ENCODE assay signal across 8 cellular contexts in the genomic region with DNA sequence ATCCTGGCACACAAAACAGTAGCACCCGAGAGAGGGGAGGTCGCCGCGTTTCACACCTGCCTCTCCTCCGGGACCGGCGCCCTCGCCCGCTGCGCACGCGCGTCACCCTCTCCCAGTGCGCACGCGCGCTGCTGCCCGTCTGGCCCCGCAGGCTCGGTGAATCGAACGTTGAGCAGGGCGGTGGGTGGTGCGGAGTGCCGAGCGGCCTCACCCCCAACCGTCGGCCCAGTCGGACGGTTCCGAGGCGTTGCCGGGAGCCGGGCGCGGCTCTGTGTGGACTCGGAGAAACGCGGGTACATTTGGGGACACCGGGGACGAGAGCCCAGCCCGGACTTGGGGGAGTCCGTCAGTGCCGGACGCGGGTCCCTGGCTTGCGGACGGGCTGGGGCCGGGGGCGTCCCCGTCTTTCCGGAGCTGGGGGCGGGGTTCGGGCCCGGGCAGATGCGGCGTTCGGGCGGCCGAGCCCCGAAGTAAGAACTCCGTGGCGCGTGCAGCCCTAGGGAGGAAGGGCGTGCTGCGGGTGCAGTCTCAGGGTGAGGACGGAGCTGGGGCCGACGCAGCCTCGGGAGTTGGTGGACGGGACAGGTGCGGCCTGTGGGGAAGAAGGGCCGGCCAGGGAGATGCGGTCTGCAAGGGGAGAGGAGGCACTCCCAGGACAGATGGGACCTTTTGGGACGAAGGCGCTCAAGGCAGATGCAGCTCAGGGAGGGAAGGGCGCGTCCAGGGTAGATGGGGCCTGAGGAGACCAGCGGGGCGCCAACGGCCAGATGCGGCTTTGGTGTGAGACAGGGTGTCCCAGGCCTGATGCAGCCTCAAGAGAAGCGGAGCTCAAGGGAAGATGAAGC. TPM values are rescaled to one million over a fixed set of nuclear protein-coding genes. Genes with fewer than 3 reads are reported as not detected.
DNase-seq lines count a peak whose midpoint lies in the region; ATAC-seq lines count a peak whose summit lies in the region.

A gene with protein sequence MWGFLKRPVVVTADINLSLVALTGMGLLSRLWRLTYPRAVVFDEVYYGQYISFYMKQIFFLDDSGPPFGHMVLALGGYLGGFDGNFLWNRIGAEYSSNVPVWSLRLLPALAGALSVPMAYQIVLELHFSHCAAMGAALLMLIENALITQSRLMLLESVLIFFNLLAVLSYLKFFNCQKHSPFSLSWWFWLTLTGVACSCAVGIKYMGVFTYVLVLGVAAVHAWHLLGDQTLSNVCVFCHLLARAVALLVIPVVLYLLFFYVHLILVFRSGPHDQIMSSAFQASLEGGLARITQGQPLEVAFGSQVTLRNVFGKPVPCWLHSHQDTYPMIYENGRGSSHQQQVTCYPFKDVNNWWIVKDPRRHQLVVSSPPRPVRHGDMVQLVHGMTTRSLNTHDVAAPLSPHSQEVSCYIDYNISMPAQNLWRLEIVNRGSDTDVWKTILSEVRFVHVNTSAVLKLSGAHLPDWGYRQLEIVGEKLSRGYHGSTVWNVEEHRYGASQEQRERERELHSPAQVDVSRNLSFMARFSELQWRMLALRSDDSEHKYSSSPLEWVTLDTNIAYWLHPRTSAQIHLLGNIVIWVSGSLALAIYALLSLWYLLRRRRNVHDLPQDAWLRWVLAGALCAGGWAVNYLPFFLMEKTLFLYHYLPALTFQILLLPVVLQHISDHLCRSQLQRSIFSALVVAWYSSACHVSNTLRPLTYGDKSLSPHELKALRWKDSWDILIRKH (plus strand): TSS at position 138 of the 845 bp plus-strand sequence. CDS start 1,301 bp downstream, outside the sequence.

- DNase-seq in AG08396 (ENCODE audit: low spot score): peak; percentile 99
- DNase-seq in NCI-H510A (lab: John Stamatoyannopoulos, UW): peak; percentile 89
- peak; percentile 87 for DNase-seq in activated CD4-positive, alpha-beta T cell treated with anti-CD3 and anti-CD28 coated beads, Interleukin-2, amount 50 U/mL, for 1 hour
- peak; percentile 67 for DNase-seq in cortex of kidney (lab: John Stamatoyannopoulos, UW)
- peak; percentile 91 for DNase-seq in left lobe of liver (ENCODE audit: low spot score)
- DNase-seq in stimulated activated CD4-positive, alpha-beta T cell treated with anti-CD3 and anti-CD28 coated beads, Interleukin-2, amount 100 ng/mL, for 24 hours: peak; percentile 88 to 91

- ATAC-seq in GM19025 (IDR thresholded peaks at IDR 0.05; ENCODE audit: low read depth, unreplicated experiment): peak; percentile 77
- peak; percentile 89 for ATAC-seq in HG03432 (IDR thresholded peaks at IDR 0.05; ENCODE audit: unreplicated experiment)
- ATAC-seq in left lobe of liver: peak; percentile 91

RNA-seq across cellular contexts. Expression of the gene that starts here (rescaled TPM):
- total RNA-seq in left lobe of liver: 14.4 TPM

Comparison
In these comparisons a context has a peak if more than half of its experiments do, and no peak if none do; other contexts are left out.
1. Peak in every context shown above with its lines: DNase-seq and ATAC-seq.